21 cellular contexts compared by ENCODE assay signal in genomic region chrX:71070531-71070930, GRCh38. TPM values are rescaled to one million over a fixed set of nuclear protein-coding genes. Genes with fewer than 3 reads are reported as not detected.
A peak's percentile ranks its signal among the peaks of the same experiment; 100 is the strongest.
DNase-seq lines count a peak whose midpoint lies in the region; ATAC-seq, FAIRE-seq and TF ChIP-seq lines count a peak whose summit lies in the region.
"Had no signal": no experiment of that assay in that cellular context is flagged by ENCODE, and none has a peak within 500 bp of the region (broad histone marks: within the 10 kb centered on the region; RNA-seq: fewer than 3 reads in every experiment).

No MANE protein-coding gene starts in this region.

- H2AFZ ChIP-seq in OCI-LY3 (ENCODE audit: low read depth, low read length), result 0 out of 2 replicates have a peak overlapping the region, but pooled peaks have one; percentile 49
- H2AFZ ChIP-seq: GM23338 had no signal

- peak overlapping the region; percentile 21 for H3K27ac Mint-ChIP-seq in mesothelial cell of epicardium
- H3K27ac Mint-ChIP-seq: CD4-positive, CD25-positive, alpha-beta regulatory T cell; GM23338 had no signal

- TF ChIP-seq CTCF in OCI-LY3 (IDR thresholded peaks at IDR 0.05; ENCODE audit: low read depth, low read length), result no peak
- no peak for TF ChIP-seq CTCF in mesothelial cell of epicardium (IDR thresholded peaks at IDR 0.05; ENCODE audit: unreplicated experiment)

- H3K9me3 ChIP-seq in OCI-LY3 (ENCODE audit: insufficient read depth, low read length), result no peaks in the 10 kb centered on the region
- H3K9me3 ChIP-seq: BE2C had no signal

- peaks cover 18% of the 10 kb centered on the region for H3K4me1 Mint-ChIP-seq in mesothelial cell of epicardium

- no peak overlapping the region for H3K4me3 ChIP-seq in OCI-LY3 (ENCODE audit: low read length)
- H3K4me3 ChIP-seq: GM23338 had no signal

- peak; percentile 66 for FAIRE-seq in GM12892 (lab: Jason Lieb, UNC)
- FAIRE-seq: H54, HTR-8/SVneo had no signal

- ATAC-seq in HG02763 (IDR thresholded peaks at IDR 0.05; ENCODE audit: unreplicated experiment) (no peak), esophagus mucosa (no peak)
- ATAC-seq: GM23338 had no signal

- no peak for TF ChIP-seq POLR2A in GM12892 (IDR thresholded peaks at IDR 0.05; ENCODE audit: low read depth, low read length)

- H3K36me3 Mint-ChIP-seq in mesothelial cell of epicardium, result peaks cover 2% of the 10 kb centered on the region
- H3K36me3 Mint-ChIP-seq: CD4-positive, CD25-positive, alpha-beta regulatory T cell had no signal

- H3K27me3 Mint-ChIP-seq in mesothelial cell of epicardium (ENCODE audit: low read depth), result no peaks in the 10 kb centered on the region

- no peak for DNase-seq in GM12892 (ENCODE audit: insufficient read length)
- DNase-seq in mesothelial cell of epicardium (ENCODE audit: low spot score in 2 of 2, unreplicated experiment in 2 of 2), result no peak
- DNase-seq in mucosa of gallbladder (ENCODE audit: low spot score), result no peak
- no peak for DNase-seq in HPDE6-E6E7 (ENCODE audit: extremely low spot score)
- DNase-seq: ACHN; BE2C; C1 segment of cervical spinal cord; CD4-positive, CD25-positive, alpha-beta regulatory T cell; DMS153; DMS79; GF-D8; HCEC 1CT; IMR-90; KBM-7 had no signal

- peaks cover 11% of the 10 kb centered on the region for H3K4me1 ChIP-seq in OCI-LY3 (ENCODE audit: low read length)
- H3K4me1 ChIP-seq: BE2C had no signal

- H3K27me3 ChIP-seq in OCI-LY3 (ENCODE audit: low read depth, low read length), result peaks cover 10% of the 10 kb centered on the region; the same call in 1 of the 2 replicates
- H3K27me3 ChIP-seq: BE2C had no signal

- H3K9ac ChIP-seq in OCI-LY3 (ENCODE audit: low read length), result no peak overlapping the region

- H3K79me2 ChIP-seq in OCI-LY3 (ENCODE audit: low read length), result peaks cover 20% of the 10 kb centered on the region

- H4K20me1 ChIP-seq in OCI-LY3 (ENCODE audit: insufficient read depth, low read length), result no peaks in the 10 kb centered on the region

- no peak overlapping the region for H3K27ac ChIP-seq in OCI-LY3 (ENCODE audit: low read length)
- H3K27ac ChIP-seq: HL-60 had no signal

- no peaks in the 10 kb centered on the region for H3K36me3 ChIP-seq in OCI-LY3 (replicated peaks; ENCODE audit: low read depth, low read length)
- H3K36me3 ChIP-seq: BE2C had no signal

- H3K4me2 ChIP-seq in OCI-LY3 (ENCODE audit: low read length), result no peak overlapping the region
- H3K4me2 ChIP-seq: GM23338 had no signal

- no peak overlapping the region for H3K4me3 Mint-ChIP-seq in mesothelial cell of epicardium

- peaks cover 18% of the 10 kb centered on the region for H3K9me3 Mint-ChIP-seq in mesothelial cell of epicardium
- H3K9me3 Mint-ChIP-seq: GM23338 had no signal

RNA-seq across cellular contexts. Expression of gene SNX12, which starts 2.4 kb away (rescaled TPM):
- 26.7 TPM for polyA plus RNA-seq in GM12892 (2012; ENCODE audit: missing spikeins)
- total RNA-seq in mesothelial cell of epicardium (58.5 to 63.9 TPM (median 62.5 TPM) in 3 replicates), esophagus mucosa (57.3 TPM), mucosa of gallbladder (65.3 TPM)

RNA-seq across cellular contexts. Expression of gene FOXO4, which starts 25.1 kb away (rescaled TPM):
- 3.7 TPM for polyA plus RNA-seq in GM12892 (2012; ENCODE audit: missing spikeins)
- total RNA-seq in mesothelial cell of epicardium (25.3 to 30.9 TPM (median 25.4 TPM) in 3 replicates), esophagus mucosa (6.4 TPM), mucosa of gallbladder (42.3 TPM)

RNA-seq across cellular contexts. Expression of gene CXorf65, which starts 36.0 kb away (rescaled TPM):
- polyA plus RNA-seq in GM12892 (2012; ENCODE audit: missing spikeins), result 5.3 TPM
- total RNA-seq in mesothelial cell of epicardium, result not detected in 3 replicates
- total RNA-seq in esophagus mucosa, result not detected
- not detected for total RNA-seq in mucosa of gallbladder
- total RNA-seq: GM23338, IMR-90 had no signal
- polyA plus RNA-seq: IMR-90 had no signal

RNA-seq across cellular contexts. Expression of gene IL2RG, which starts 40.8 kb away (rescaled TPM):
- polyA plus RNA-seq in GM12892 (2012; ENCODE audit: missing spikeins), result 166 TPM
- total RNA-seq in mesothelial cell of epicardium (0.25 TPM in 1 of 3 replicates, not detected in the others), esophagus mucosa (1.9 TPM), mucosa of gallbladder (8.9 TPM)
- total RNA-seq: GM23338, IMR-90 had no signal
- polyA plus RNA-seq: IMR-90 had no signal

RNA-seq across cellular contexts. Expression of gene MED12, which starts 47.9 kb away (rescaled TPM):
- polyA plus RNA-seq in GM12892 (2012; ENCODE audit: missing spikeins), result 11.9 TPM
- total RNA-seq in mesothelial cell of epicardium (80.8 to 91.6 TPM (median 86.7 TPM) in 3 replicates), esophagus mucosa (23.3 TPM), mucosa of gallbladder (43.2 TPM)
